32 cellular contexts compared by ENCODE assay signal in the genomic region with DNA sequence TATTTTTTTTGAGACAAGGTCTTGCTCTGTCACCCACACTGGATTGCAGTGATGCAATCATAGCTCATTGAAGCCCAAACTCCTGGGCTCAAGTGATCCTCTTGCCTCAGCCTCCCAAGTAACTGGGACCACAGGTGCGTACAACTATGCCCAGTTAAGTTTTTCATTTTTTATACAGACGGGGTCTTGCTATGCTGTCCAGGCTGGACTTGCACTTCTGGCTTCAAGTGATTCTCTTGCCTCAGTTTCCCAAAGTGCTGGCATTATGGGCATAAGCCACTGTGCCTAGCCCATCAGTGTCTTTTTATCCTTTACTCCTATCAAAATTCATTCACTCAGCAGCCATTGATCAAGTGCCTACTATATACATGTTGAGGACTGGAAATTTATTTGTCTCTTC.
"Had no signal": no experiment of that assay in that cellular context is flagged by ENCODE, and none has a peak within 500 bp of the region (broad histone marks: within the 10 kb centered on the region; RNA-seq: fewer than 3 reads in every experiment).

No MANE protein-coding gene starts in this region.

- H3K27me3 Mint-ChIP-seq: naive B cell; naive thymus-derived CD8-positive, alpha-beta T cell; natural killer cell treated with Interleukin-12 subunit alpha and Interleukin-12 subunit beta and Interleukin-15 and Interleukin-18, amount 100 ng/mL, for 72 hours; progenitor cell of endocrine pancreas; stimulated activated memory B cell treated with anti-CD40 and anti-IgM and Interleukin-4, amounts not matched to agents 10 μg/mL and 1 μg/mL and 100 μg/mL, for 72 hours; stimulated activated naive CD8-positive, alpha-beta T cell treated with anti-CD3 and anti-CD28 coated beads, Interleukin-15, amount 100 ng/mL, for 72 hours; type B pancreatic cell had no signal

- H3K27me3 ChIP-seq: ovary, spleen, suprapubic skin, testis, tibial nerve, upper lobe of right lung, uterus had no signal

- H3K4me2 ChIP-seq: smooth muscle cell had no signal

- H3K36me3 Mint-ChIP-seq: naive B cell had no signal

- H3K9me3 Mint-ChIP-seq: naive B cell; naive thymus-derived CD8-positive, alpha-beta T cell; natural killer cell treated with Interleukin-12 subunit alpha and Interleukin-12 subunit beta and Interleukin-15 and Interleukin-18, amount 100 ng/mL, for 72 hours; nephron progenitor cell; neural crest cell; stimulated activated memory B cell treated with anti-CD40 and anti-IgM and Interleukin-4, amounts not matched to agents 10 μg/mL and 1 μg/mL and 100 μg/mL, for 72 hours; stimulated activated naive CD8-positive, alpha-beta T cell treated with anti-CD3 and anti-CD28 coated beads, Interleukin-15, amount 100 ng/mL, for 72 hours; type B pancreatic cell had no signal

- H3K27ac Mint-ChIP-seq: natural killer cell treated with Interleukin-12 subunit alpha and Interleukin-12 subunit beta and Interleukin-15 and Interleukin-18, amount 100 ng/mL, for 72 hours; nephron progenitor cell; progenitor cell of endocrine pancreas; stimulated activated memory B cell treated with anti-CD40 and anti-IgM and Interleukin-4, amounts not matched to agents 10 μg/mL and 1 μg/mL and 100 μg/mL, for 72 hours; type B pancreatic cell had no signal

- H3K4me3 Mint-ChIP-seq: naive B cell; naive thymus-derived CD8-positive, alpha-beta T cell; natural killer cell treated with Interleukin-12 subunit alpha and Interleukin-12 subunit beta and Interleukin-15 and Interleukin-18, amount 100 ng/mL, for 72 hours; nephron progenitor cell; neural crest cell; stimulated activated memory B cell treated with anti-CD40 and anti-IgM and Interleukin-4, amounts not matched to agents 10 μg/mL and 1 μg/mL and 100 μg/mL, for 72 hours; stimulated activated naive CD8-positive, alpha-beta T cell treated with anti-CD3 and anti-CD28 coated beads, Interleukin-15, amount 100 ng/mL, for 72 hours; type B pancreatic cell had no signal

- H3K27ac ChIP-seq: ovary, parathyroid adenoma, psoas muscle, skin epidermis, spleen, suprapubic skin, testis, tibial nerve, upper lobe of right lung, uterus had no signal

- H3K4me3 ChIP-seq: ovary, psoas muscle, skin epidermis, smooth muscle cell, spleen, suprapubic skin, testis, tibial nerve, upper lobe of right lung, uterus had no signal

- H2AFZ ChIP-seq: parathyroid adenoma had no signal

- H3K9me3 ChIP-seq: ovary, psoas muscle, spleen, suprapubic skin, testis, tibial nerve, upper lobe of right lung, uterus had no signal

- ATAC-seq: naive thymus-derived CD8-positive, alpha-beta T cell; natural killer cell treated with Interleukin-12 subunit alpha and Interleukin-12 subunit beta and Interleukin-15 and Interleukin-18, amount 100 ng/mL, for 72 hours; psoas muscle; right cardiac atrium; sciatic nerve; stimulated activated memory B cell treated with anti-CD40 and anti-IgM and Interleukin-4, amounts not matched to agents 10 μg/mL and 1 μg/mL and 100 μg/mL, for 72 hours; stimulated activated naive CD8-positive, alpha-beta T cell treated with anti-CD3 and anti-CD28 coated beads, Interleukin-15, amount 100 ng/mL, for 72 hours; stimulated activated naive CD8-positive, alpha-beta T cell treated with anti-CD3 and anti-CD28 coated beads, Interleukin-15, Interleukin-2, amounts not matched to agents 100 U/mL and 50 U/mL, for 24 hours; upper lobe of right lung had no signal

- H3K9ac ChIP-seq: parathyroid adenoma had no signal

- H3K4me1 ChIP-seq: parathyroid adenoma, upper lobe of right lung, uterus had no signal

- DNase-seq: naive B cell; naive thymus-derived CD8-positive, alpha-beta T cell; nephron progenitor cell; occipital lobe; ovary; posterior cingulate gyrus; psoas muscle; right cardiac atrium; spleen; stimulated activated CD4-positive, alpha-beta T cell treated with anti-CD3 and anti-CD28 coated beads, Interleukin-12 subunit alpha, Interleukin-12 subunit beta, amount 100 ng/mL, for 4 hours; stimulated activated CD4-positive, alpha-beta T cell treated with anti-CD3 and anti-CD28 coated beads, Interleukin-1b, Interleukin-23, amount 100 ng/mL, for 48 hours; stimulated activated CD4-positive, alpha-beta T cell treated with anti-CD3 and anti-CD28 coated beads, Interleukin-4, amount 100 ng/mL, for 1 hour; stimulated activated CD4-positive, alpha-beta T cell treated with anti-CD3 and anti-CD28 coated beads, Interleukin-4, amount 100 ng/mL, for 4 hours; stimulated activated CD8-positive, alpha-beta memory T cell treated with anti-CD3 and anti-CD28 coated beads, Interleukin-4, amount 100 ng/mL, for 48 hours; stimulated activated naive CD4-positive, alpha-beta T cell; stimulated activated naive CD8-positive, alpha-beta T cell treated with anti-CD3 and anti-CD28 coated beads, Interleukin-15, amount 100 ng/mL, for 72 hours; stimulated activated naive CD8-positive, alpha-beta T cell treated with anti-CD3 and anti-CD28 coated beads, Interleukin-15, Interleukin-2, amounts not matched to agents 100 U/mL and 50 U/mL, for 24 hours; substantia nigra; testis; upper lobe of right lung; uterus had no signal

- H3K36me3 ChIP-seq: ovary, tibial nerve, upper lobe of right lung, uterus had no signal
